ENCODE assay signal across 14 cellular contexts in the genomic region with DNA sequence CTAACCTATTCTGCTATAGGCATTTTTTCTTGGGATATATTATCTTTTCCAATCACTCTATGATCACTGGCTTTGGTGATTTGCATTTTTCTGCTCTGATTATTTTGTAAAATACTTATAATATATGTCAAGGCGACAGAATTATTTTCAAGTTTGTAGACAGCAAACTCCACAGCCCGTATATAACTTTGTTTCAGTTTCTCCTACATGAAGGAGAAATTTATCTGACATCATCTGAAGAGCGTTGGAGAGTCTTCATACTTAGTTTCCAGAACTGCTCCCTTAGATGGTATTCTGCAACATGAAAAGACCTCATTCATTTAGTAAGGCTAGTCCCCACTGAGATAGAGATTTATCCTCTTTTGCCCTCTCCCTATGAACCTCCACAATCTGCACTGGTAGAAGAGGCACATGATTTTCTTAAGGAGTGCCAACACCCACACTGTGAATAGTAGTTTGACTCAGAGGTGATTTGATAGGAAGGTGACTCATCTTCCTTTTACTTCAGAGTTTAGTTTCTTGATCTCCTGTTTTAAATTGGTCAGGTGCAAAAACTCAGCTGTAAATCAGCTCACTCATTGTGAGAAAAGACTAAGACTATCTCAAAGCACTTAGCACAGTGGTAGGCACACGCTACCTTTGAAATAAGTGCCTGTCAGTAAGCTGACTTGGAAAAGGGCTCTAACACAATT.
A peak's percentile ranks its signal among the peaks of the same experiment; 100 is the strongest.
DNase-seq lines count a peak whose midpoint lies in the region; ATAC-seq and TF ChIP-seq lines count a peak whose summit lies in the region.
"Had no signal": no experiment of that assay in that cellular context is flagged by ENCODE, and none has a peak within 500 bp of the region (broad histone marks: within the 10 kb centered on the region; RNA-seq: fewer than 3 reads in every experiment).

No MANE protein-coding gene starts in this region.

- no peaks in the 10 kb centered on the region for H4K20me1 ChIP-seq in PC-3 (ENCODE audit: low read length)

- H3K79me2 ChIP-seq in PC-3 (ENCODE audit: low read length): no peaks in the 10 kb centered on the region

- no peak overlapping the region for H3K27ac Mint-ChIP-seq in activated CD8-positive, alpha-beta T cell treated with anti-CD3 and anti-CD28 coated beads for 36 hours
- no peak overlapping the region for H3K27ac Mint-ChIP-seq in activated CD8-positive, alpha-beta T cell treated with anti-CD3 and anti-CD28 coated beads, Interleukin-2, amount 10 ng/mL, durations not matched to agents 7 days and 5 days
- H3K27ac Mint-ChIP-seq: activated CD4-positive, alpha-beta T cell treated with anti-CD3 and anti-CD28 coated beads, Interleukin-2, amount 10 ng/mL, durations not matched to agents 7 days and 5 days; B cell; brain had no signal

- peak; percentile 84 for ATAC-seq in activated CD8-positive, alpha-beta T cell treated with anti-CD3 and anti-CD28 coated beads for 36 hours
- ATAC-seq in activated CD8-positive, alpha-beta T cell treated with anti-CD3 and anti-CD28 coated beads, Interleukin-2, amount 10 ng/mL, durations not matched to agents 7 days and 5 days: no peak
- ATAC-seq in PC-3: peak; percentile 96
- ATAC-seq in stimulated activated naive CD8-positive, alpha-beta T cell treated with anti-CD3 and anti-CD28 coated beads, Interleukin-15, Interleukin-2, amounts not matched to agents 100 U/mL and 50 U/mL, for 24 hours: peak; percentile 86
- ATAC-seq: right cardiac atrium had no signal

- peaks cover 3% of the 10 kb centered on the region for H3K9me3 Mint-ChIP-seq in activated CD8-positive, alpha-beta T cell treated with anti-CD3 and anti-CD28 coated beads for 36 hours
- H3K9me3 Mint-ChIP-seq in activated CD8-positive, alpha-beta T cell treated with anti-CD3 and anti-CD28 coated beads, Interleukin-2, amount 10 ng/mL, durations not matched to agents 7 days and 5 days (ENCODE audit: insufficient read depth): no peaks in the 10 kb centered on the region
- H3K9me3 Mint-ChIP-seq: activated CD4-positive, alpha-beta T cell treated with anti-CD3 and anti-CD28 coated beads, Interleukin-2, amount 10 ng/mL, durations not matched to agents 7 days and 5 days; brain had no signal

- no peaks in the 10 kb centered on the region for H3K27me3 Mint-ChIP-seq in activated CD8-positive, alpha-beta T cell treated with anti-CD3 and anti-CD28 coated beads for 36 hours
- H3K27me3 Mint-ChIP-seq in activated CD8-positive, alpha-beta T cell treated with anti-CD3 and anti-CD28 coated beads, Interleukin-2, amount 10 ng/mL, durations not matched to agents 7 days and 5 days (ENCODE audit: low read depth): no peaks in the 10 kb centered on the region
- H3K27me3 Mint-ChIP-seq: activated CD4-positive, alpha-beta T cell treated with anti-CD3 and anti-CD28 coated beads, Interleukin-2, amount 10 ng/mL, durations not matched to agents 7 days and 5 days; B cell; brain had no signal

- H3K4me3 ChIP-seq in PC-3 (ENCODE audit: low read length): no peak overlapping the region

- no TSS peak for BruUV-seq in PC-3 (replicated peaks; lab: Mats Ljungman, UMichigan)

- 0 out of 2 replicates have a peak overlapping the region, but pooled peaks have one; percentile 19 for H3K4me2 ChIP-seq in PC-3 (ENCODE audit: low read length)

- intact Hi-C loops in activated CD8-positive, alpha-beta T cell treated with anti-CD3 and anti-CD28 coated beads for 36 hours (cut with micrococcal nuclease): no loop called here
- intact Hi-C loops in PC-3 (cut with micrococcal nuclease): loop anchor here (2.0 kb wide), 1 partner anchor 35 kb away; no protein-coding TSS in a partner anchor

- H3K9ac ChIP-seq in PC-3 (ENCODE audit: low read length): no peak overlapping the region

- H3K36me3 Mint-ChIP-seq in activated CD8-positive, alpha-beta T cell treated with anti-CD3 and anti-CD28 coated beads for 36 hours (ENCODE audit: low read depth): no peaks in the 10 kb centered on the region
- no peaks in the 10 kb centered on the region for H3K36me3 Mint-ChIP-seq in activated CD8-positive, alpha-beta T cell treated with anti-CD3 and anti-CD28 coated beads, Interleukin-2, amount 10 ng/mL, durations not matched to agents 7 days and 5 days (ENCODE audit: low read depth)
- H3K36me3 Mint-ChIP-seq: brain had no signal

- DNase-seq in activated CD8-positive, alpha-beta T cell treated with anti-CD3 and anti-CD28 coated beads for 36 hours: no peak
- no peak for DNase-seq in activated CD8-positive, alpha-beta T cell treated with anti-CD3 and anti-CD28 coated beads, Interleukin-2, amount 10 ng/mL, durations not matched to agents 7 days and 5 days
- peak; percentile 58 for DNase-seq in PC-3
- peak; percentile 18 for DNase-seq in fibroblast of peridontal ligament (ENCODE audit: extremely low read depth)
- no peak for DNase-seq in stimulated activated naive CD8-positive, alpha-beta T cell treated with anti-CD3 and anti-CD28 coated beads, Interleukin-15, Interleukin-2, amounts not matched to agents 100 U/mL and 50 U/mL, for 24 hours
- no peak for DNase-seq in NK-92 (lab: John Stamatoyannopoulos, UW; ENCODE audit: unreplicated experiment)
- DNase-seq in stimulated activated naive CD4-positive, alpha-beta T cell (lab: John Stamatoyannopoulos, UW): no peak
- DNase-seq in retina: no peak
- DNase-seq: activated CD4-positive, alpha-beta T cell treated with anti-CD3 and anti-CD28 coated beads, Interleukin-2, amount 10 ng/mL, durations not matched to agents 7 days and 5 days; NCI-H146; right cardiac atrium; Right ventricle myocardium superior had no signal

- H3K4me3 Mint-ChIP-seq in activated CD8-positive, alpha-beta T cell treated with anti-CD3 and anti-CD28 coated beads for 36 hours: no peak overlapping the region
- H3K4me3 Mint-ChIP-seq in activated CD8-positive, alpha-beta T cell treated with anti-CD3 and anti-CD28 coated beads, Interleukin-2, amount 10 ng/mL, durations not matched to agents 7 days and 5 days: no peak overlapping the region
- H3K4me3 Mint-ChIP-seq: activated CD4-positive, alpha-beta T cell treated with anti-CD3 and anti-CD28 coated beads, Interleukin-2, amount 10 ng/mL, durations not matched to agents 7 days and 5 days; B cell; brain had no signal

- H2AFZ ChIP-seq in PC-3 (ENCODE audit: low read length): no peak overlapping the region

- no peak for TF ChIP-seq CTCF in activated CD8-positive, alpha-beta T cell treated with anti-CD3 and anti-CD28 coated beads for 36 hours (IDR thresholded peaks at IDR 0.05)
- no peak for TF ChIP-seq CTCF in PC-3 (conservative IDR thresholded peaks at IDR 0.05; ENCODE audit: low read depth, low read length)

- no peak overlapping the region for H3K27ac ChIP-seq in PC-3 (ENCODE audit: low read length)

- H3K36me3 ChIP-seq in PC-3 (ENCODE audit: low read depth, low read length): no peaks in the 10 kb centered on the region

- H3F3A ChIP-seq in PC-3 (ENCODE audit: low read length, unreplicated experiment): no peaks in the 10 kb centered on the region

- no peaks in the 10 kb centered on the region for H3K9me2 ChIP-seq in PC-3 (replicated peaks; ENCODE audit: low read length)

- CTCF ChIA-PET in activated CD8-positive, alpha-beta T cell treated with anti-CD3 and anti-CD28 coated beads for 36 hours (lab: Charles Lee): no interaction called here
- CTCF ChIA-PET in activated CD8-positive, alpha-beta T cell treated with anti-CD3 and anti-CD28 coated beads, Interleukin-2, amount 10 ng/mL, durations not matched to agents 7 days and 5 days (lab: Charles Lee): no interaction called here
- CTCF ChIA-PET in PC-3 (lab: Charles Lee): no interaction called here

- no peaks in the 10 kb centered on the region for H3K27me3 ChIP-seq in PC-3 (ENCODE audit: low read length)

- H3K4me1 Mint-ChIP-seq in activated CD8-positive, alpha-beta T cell treated with anti-CD3 and anti-CD28 coated beads for 36 hours (ENCODE audit: low read depth): peaks cover 7% of the 10 kb centered on the region
- no peaks in the 10 kb centered on the region for H3K4me1 Mint-ChIP-seq in activated CD8-positive, alpha-beta T cell treated with anti-CD3 and anti-CD28 coated beads, Interleukin-2, amount 10 ng/mL, durations not matched to agents 7 days and 5 days (ENCODE audit: low read depth)
- H3K4me1 Mint-ChIP-seq: B cell, brain had no signal

- POLR2A ChIA-PET in activated CD8-positive, alpha-beta T cell treated with anti-CD3 and anti-CD28 coated beads for 36 hours (lab: Charles Lee): no interaction called here
- POLR2A ChIA-PET in activated CD8-positive, alpha-beta T cell treated with anti-CD3 and anti-CD28 coated beads, Interleukin-2, amount 10 ng/mL, durations not matched to agents 7 days and 5 days (lab: Charles Lee): no interaction called here
- POLR2A ChIA-PET in PC-3 (lab: Charles Lee; ENCODE audit: unreplicated experiment): no interaction called here

- H3K9me3 ChIP-seq in PC-3 (ENCODE audit: low read length): no peaks in the 10 kb centered on the region

- peaks cover 3% of the 10 kb centered on the region; the same call in 1 of the 2 replicates for H3K4me1 ChIP-seq in PC-3 (ENCODE audit: insufficient read depth, low read length)

Comparison
In these comparisons a context has a peak if more than half of its experiments do, and no peak if none do; other contexts are left out.
1. DNase-seq: peak in PC-3 (single experiment) and fibroblast of peridontal ligament (single experiment); none in activated CD8-positive, alpha-beta T cell treated with anti-CD3 and anti-CD28 coated beads for 36 hours (single experiment), activated CD8-positive, alpha-beta T cell treated with anti-CD3 and anti-CD28 coated beads, Interleukin-2, amount 10 ng/mL, durations not matched to agents 7 days and 5 days (single experiment), stimulated activated naive CD8-positive, alpha-beta T cell treated with anti-CD3 and anti-CD28 coated beads, Interleukin-15, Interleukin-2, amounts not matched to agents 100 U/mL and 50 U/mL, for 24 hours (single experiment), NK-92 (single experiment), stimulated activated naive CD4-positive, alpha-beta T cell (0 of 6) and retina (single experiment).